In the genomic region with DNA sequence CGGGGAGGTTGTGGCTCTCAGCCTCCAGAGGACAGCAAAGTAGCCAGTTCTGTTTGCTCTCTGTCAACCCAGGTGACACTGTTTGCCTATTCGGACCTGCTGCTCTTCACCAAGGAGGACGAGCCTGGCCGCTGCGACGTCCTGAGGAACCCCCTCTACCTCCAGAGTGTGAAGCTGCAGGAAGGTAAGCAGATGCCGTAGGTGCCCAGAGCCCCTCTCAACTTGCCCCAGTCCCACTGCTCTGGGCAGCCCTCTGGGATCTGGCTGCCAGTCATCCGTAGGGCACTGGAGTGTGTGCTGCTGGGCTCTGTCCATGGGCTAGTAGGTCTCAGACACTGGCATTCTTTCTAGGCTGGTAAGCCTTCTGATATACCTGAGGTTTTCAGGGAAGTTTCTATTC, we compare ENCODE assay signal across 8 cellular contexts. TPM values are rescaled to one million over a fixed set of nuclear protein-coding genes. Genes with fewer than 3 reads are reported as not detected.
DNase-seq lines count a peak whose midpoint lies in the region; ATAC-seq and TF ChIP-seq lines count a peak whose summit lies in the region.
"Had no signal": no experiment of that assay in that cellular context is flagged by ENCODE, and none has a peak within 500 bp of the region (broad histone marks: within the 10 kb centered on the region; RNA-seq: fewer than 3 reads in every experiment).

No MANE protein-coding gene starts in this region.

- peak overlapping the region; percentile 67 to 83 (median 70) for H3K27ac ChIP-seq in esophagus muscularis mucosa (replicated peaks in 1 of 4)

- DNase-seq in esophagus muscularis mucosa (ENCODE audit: extremely low spot score) (no peak), Kasumi-1 (lab: John Stamatoyannopoulos, UW) (no peak), NCI-H146 treated with DMSO at 0.1 percent for 48 hours (lab: John Stamatoyannopoulos, UW; ENCODE audit: unreplicated experiment) (no peak)
- no peak for DNase-seq in stimulated activated naive B cell treated with anti-CD40 and anti-IgM and Interleukin-4, amounts not matched to agents 10 μg/mL and 1 μg/mL and 100 μg/mL, for 72 hours

- 80% methylated on average over 7 of the region's 8 CpGs for WGBS in esophagus muscularis mucosa

- TF ChIP-seq EP300 in esophagus muscularis mucosa (IDR thresholded peaks at IDR 0.05): no peak

- no peaks in the 10 kb centered on the region for H3K27me3 ChIP-seq in esophagus muscularis mucosa

- TF ChIP-seq POLR2A in esophagus muscularis mucosa (IDR thresholded peaks at IDR 0.05; ENCODE audit: low read depth): no peak

- H3K9me3 Mint-ChIP-seq in stimulated activated naive B cell treated with anti-CD40 and anti-IgM and Interleukin-4, amounts not matched to agents 10 μg/mL and 1 μg/mL and 100 μg/mL, for 72 hours: no peaks in the 10 kb centered on the region

- TF ChIP-seq CTCF in esophagus muscularis mucosa (IDR thresholded peaks at IDR 0.05): no peak

- H3K27me3 Mint-ChIP-seq in stimulated activated naive B cell treated with anti-CD40 and anti-IgM and Interleukin-4, amounts not matched to agents 10 μg/mL and 1 μg/mL and 100 μg/mL, for 72 hours: no peaks in the 10 kb centered on the region

- H3K27ac Mint-ChIP-seq in stimulated activated naive B cell treated with anti-CD40 and anti-IgM and Interleukin-4, amounts not matched to agents 10 μg/mL and 1 μg/mL and 100 μg/mL, for 72 hours: peak overlapping the region; percentile 31

- H3K36me3 Mint-ChIP-seq in stimulated activated naive B cell treated with anti-CD40 and anti-IgM and Interleukin-4, amounts not matched to agents 10 μg/mL and 1 μg/mL and 100 μg/mL, for 72 hours: peaks cover 0 to 4% of the 10 kb centered on the region in 2 donors

- intact Hi-C loops in esophagus muscularis mucosa (cut with DNase I): no loop called here

- peaks cover under 1 to 43% (median 14%) of the 10 kb centered on the region in 4 donors for H3K36me3 ChIP-seq in esophagus muscularis mucosa

- peaks cover 70 to 95% (median 82%) of the 10 kb centered on the region in 4 donors for H3K4me1 ChIP-seq in esophagus muscularis mucosa
- H3K4me1 ChIP-seq: parathyroid adenoma had no signal

- peak overlapping the region; percentile 67 to 78 for H3K4me3 Mint-ChIP-seq in stimulated activated naive B cell treated with anti-CD40 and anti-IgM and Interleukin-4, amounts not matched to agents 10 μg/mL and 1 μg/mL and 100 μg/mL, for 72 hours

- ATAC-seq in GM19324 (IDR thresholded peaks at IDR 0.05; ENCODE audit: low FRiP score, unreplicated experiment): peak; percentile 17
- ATAC-seq in HG03457 (IDR thresholded peaks at IDR 0.05; ENCODE audit: unreplicated experiment): peak; percentile 5
- no peak for ATAC-seq in stimulated activated naive B cell treated with anti-CD40 and anti-IgM and Interleukin-4, amounts not matched to agents 10 μg/mL and 1 μg/mL and 100 μg/mL, for 72 hours (replicated peaks)
- no peak for ATAC-seq in GM18870 (IDR thresholded peaks at IDR 0.05; ENCODE audit: unreplicated experiment)

- H3K9me3 ChIP-seq in esophagus muscularis mucosa: no peaks in the 10 kb centered on the region

- H3K4me3 ChIP-seq in esophagus muscularis mucosa: no peak overlapping the region

- H3K4me1 Mint-ChIP-seq in stimulated activated naive B cell treated with anti-CD40 and anti-IgM and Interleukin-4, amounts not matched to agents 10 μg/mL and 1 μg/mL and 100 μg/mL, for 72 hours: peaks cover 59 to 76% of the 10 kb centered on the region in 2 donors

RNA-seq across cellular contexts. Expression of a gene that starts 59.3 kb away (rescaled TPM):
- 100 to 1,000 TPM in 1 of 4 donors, 10 to 100 TPM in 3; 37.3 to 121 (median 68.5) TPM for total RNA-seq in esophagus muscularis mucosa

Comparison
In these comparisons a context has a peak if more than half of its experiments do, and no peak if none do; other contexts are left out.
1. ATAC-seq: peak in GM19324 (single experiment) and HG03457 (single experiment); none in stimulated activated naive B cell treated with anti-CD40 and anti-IgM and Interleukin-4, amounts not matched to agents 10 μg/mL and 1 μg/mL and 100 μg/mL, for 72 hours (0 of 2) and GM18870 (single experiment).